ENCODE assay signal across 18 cellular contexts in the genomic region with DNA sequence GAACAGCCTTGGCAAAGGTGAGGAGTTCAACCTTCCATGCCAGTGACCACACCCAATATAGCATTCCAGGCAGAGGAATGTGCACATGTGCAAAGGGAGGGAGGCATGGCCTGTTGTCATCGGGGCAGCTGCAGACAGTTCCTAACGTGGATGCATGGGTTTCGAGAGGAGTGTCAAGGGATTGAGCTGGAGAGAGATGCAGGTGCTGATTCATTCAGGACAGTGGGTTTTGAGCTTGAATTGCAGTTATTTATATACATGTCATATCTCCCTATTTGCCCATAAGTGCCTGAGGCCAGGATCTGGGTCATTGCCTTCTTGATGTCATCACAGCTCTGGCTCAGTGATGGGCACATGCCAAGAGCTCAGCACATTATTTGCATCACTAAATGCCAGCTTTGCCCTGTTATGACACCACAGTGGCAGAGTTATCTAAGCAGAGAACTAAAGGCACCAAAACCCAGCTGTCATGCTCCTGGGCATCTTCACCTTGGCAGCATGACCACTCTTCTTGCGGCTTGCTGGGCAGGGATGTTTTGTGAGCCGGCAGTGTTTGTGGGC.
DNase-seq lines count a peak whose midpoint lies in the region; ATAC-seq and TF ChIP-seq lines count a peak whose summit lies in the region.
"Had no signal": no experiment of that assay in that cellular context is flagged by ENCODE, and none has a peak within 500 bp of the region (broad histone marks: within the 10 kb centered on the region; RNA-seq: fewer than 3 reads in every experiment).

No MANE protein-coding gene starts in this region.

- H3K27ac Mint-ChIP-seq in MCF 10A (ENCODE audit: low read depth, unreplicated experiment): peak overlapping the region; percentile 82
- H3K27ac Mint-ChIP-seq in activated CD4-positive, alpha-beta T cell treated with anti-CD3 and anti-CD28 coated beads for 36 hours: no peak overlapping the region

- no peaks in the 10 kb centered on the region for H3K9me3 ChIP-seq in BE2C

- H3K9me3 Mint-ChIP-seq in MCF 10A (ENCODE audit: unreplicated experiment): no peaks in the 10 kb centered on the region
- no peaks in the 10 kb centered on the region for H3K9me3 Mint-ChIP-seq in activated CD4-positive, alpha-beta T cell treated with anti-CD3 and anti-CD28 coated beads for 36 hours (ENCODE audit: low read depth)

- H3K27me3 Mint-ChIP-seq in MCF 10A (ENCODE audit: insufficient read depth, unreplicated experiment): no peaks in the 10 kb centered on the region
- H3K27me3 Mint-ChIP-seq in activated CD4-positive, alpha-beta T cell treated with anti-CD3 and anti-CD28 coated beads for 36 hours: peaks cover 7% of the 10 kb centered on the region

- H3K4me3 Mint-ChIP-seq in MCF 10A (ENCODE audit: unreplicated experiment): no peak overlapping the region
- no peak overlapping the region for H3K4me3 Mint-ChIP-seq in activated CD4-positive, alpha-beta T cell treated with anti-CD3 and anti-CD28 coated beads for 36 hours

- H3K4me3 ChIP-seq in BE2C (ENCODE audit: low read depth, low read length): no peak overlapping the region
- H3K4me3 ChIP-seq in mesendoderm (ENCODE audit: low read length): no peak overlapping the region
- H3K4me3 ChIP-seq: SK-N-MC had no signal

- CTCF ChIA-PET in MCF 10A (lab: Yijun Ruan, JAX): interaction anchor here (0.7 to 2.4 kb wide), 7 partner anchors 17 to 550 kb away, joined by 3 to 13 read pairs (median 6); no protein-coding TSS in a partner anchor
- CTCF ChIA-PET in activated CD4-positive, alpha-beta T cell treated with anti-CD3 and anti-CD28 coated beads for 36 hours (lab: Charles Lee): interaction anchor here (0.6 kb wide), 1 partner anchor 35 kb away, joined by 5 read pairs; no protein-coding TSS in a partner anchor

- no TSS peak for BruUV-seq in MCF 10A (replicated peaks; lab: Mats Ljungman, UMichigan)

- peaks cover 7% of the 10 kb centered on the region for H3K36me3 Mint-ChIP-seq in MCF 10A (ENCODE audit: insufficient read depth, unreplicated experiment)
- no peaks in the 10 kb centered on the region for H3K36me3 Mint-ChIP-seq in activated CD4-positive, alpha-beta T cell treated with anti-CD3 and anti-CD28 coated beads for 36 hours (ENCODE audit: low read depth)

- H3K4me1 Mint-ChIP-seq in MCF 10A (ENCODE audit: insufficient read depth, unreplicated experiment): peaks cover 14% of the 10 kb centered on the region
- H3K4me1 Mint-ChIP-seq in activated CD4-positive, alpha-beta T cell treated with anti-CD3 and anti-CD28 coated beads for 36 hours: no peaks in the 10 kb centered on the region

- no CpG with 5 or more reads among the region's 5 CpGs for WGBS in mesendoderm (ENCODE audit: extremely low coverage, insufficient coverage, low lambda C conversion rate)

- H3K79me1 ChIP-seq in mesendoderm (ENCODE audit: low read length): no peaks in the 10 kb centered on the region

- DNase-seq in HS-5 (ENCODE audit: low read depth) (peak; percentile 6), MCF 10A (ENCODE audit: unreplicated experiment) (peak; percentile 91), left cardiac atrium (peak; percentile 62), renal cortical epithelial cell (ENCODE audit: low read depth) (peak; percentile 50), BE2C (no peak), mesendoderm (no peak)
- DNase-seq in activated CD4-positive, alpha-beta T cell treated with anti-CD3 and anti-CD28 coated beads for 36 hours: no peak
- DNase-seq: activated CD8-positive, alpha-beta memory T cell treated with anti-CD3 and anti-CD28 coated beads, Interleukin-2, amount 50 U/mL, for 48 hours; activated gamma-delta T cell treated with Interleukin-2 at 50 U/mL for 16 hours; AML-193; COR-L47; Kasumi-1; NCI-H524 treated with DMSO at 0.1 percent for 48 hours; small intestine; stimulated activated CD4-positive, alpha-beta T cell treated with anti-CD3 and anti-CD28 coated beads, Interleukin-4, amount 100 ng/mL, for 1 hour had no signal

- no peak overlapping the region for H4K5ac ChIP-seq in mesendoderm (ENCODE audit: low read length)

- TF ChIP-seq CTCF in MCF 10A (IDR thresholded peaks at IDR 0.05; ENCODE audit: unreplicated experiment) (no peak), BE2C (IDR thresholded peaks at IDR 0.05; ENCODE audit: low read depth, low read length) (no peak)

- intact Hi-C loops in MCF 10A (cut with micrococcal nuclease): no loop called here
- intact Hi-C loops in left cardiac atrium (cut with DNase I): loop anchor here in 1 of 2 donors (10.0 kb wide), 1 partner anchor 163 kb away; no protein-coding TSS in a partner anchor
- intact Hi-C loops in activated CD4-positive, alpha-beta T cell treated with anti-CD3 and anti-CD28 coated beads for 36 hours (cut with DNase I, micrococcal nuclease): no loop called here

- no peak overlapping the region for H3K56ac ChIP-seq in mesendoderm (ENCODE audit: low read length)

- H3K27ac ChIP-seq in mesendoderm (ENCODE audit: low read depth, low read length): no peak overlapping the region
- H3K27ac ChIP-seq: parathyroid adenoma, SK-N-MC had no signal

- no peaks in the 10 kb centered on the region for H3K79me2 ChIP-seq in mesendoderm (ENCODE audit: control insufficient read depth, insufficient read depth, low read length)
- H3K79me2 ChIP-seq: parathyroid adenoma had no signal

- H4K8ac ChIP-seq in mesendoderm (ENCODE audit: low read depth, low read length): no peak overlapping the region

- no peak overlapping the region for H3K23ac ChIP-seq in mesendoderm (ENCODE audit: low read length)

- H3K27me3 ChIP-seq in BE2C (no peaks in the 10 kb centered on the region), mesendoderm (ENCODE audit: insufficient read depth, low read length, poor library complexity) (no peaks in the 10 kb centered on the region)

- no peak overlapping the region for H3K4me2 ChIP-seq in mesendoderm (ENCODE audit: low read length)

- H3K36me3 ChIP-seq in BE2C (no peaks in the 10 kb centered on the region), mesendoderm (ENCODE audit: control insufficient read depth, insufficient read depth, low read length) (no peaks in the 10 kb centered on the region)

- no peak overlapping the region for H2BK15ac ChIP-seq in mesendoderm (replicated peaks; ENCODE audit: low read depth)

- ATAC-seq in left cardiac atrium (peak; percentile 57 to 79), GM21360 (IDR thresholded peaks at IDR 0.05; ENCODE audit: unreplicated experiment) (no peak)
- no peak for ATAC-seq in activated CD4-positive, alpha-beta T cell treated with anti-CD3 and anti-CD28 coated beads for 36 hours

- no peak overlapping the region for H3K4ac ChIP-seq in mesendoderm (ENCODE audit: low read depth, low read length)

- H3K18ac ChIP-seq in mesendoderm (ENCODE audit: low read length): no peak overlapping the region

- no peak overlapping the region for H3K9ac ChIP-seq in mesendoderm (ENCODE audit: low read length)
- H3K9ac ChIP-seq: parathyroid adenoma had no signal

- POLR2A ChIA-PET in MCF 10A (lab: Yijun Ruan, JAX): interaction anchor here (0.7 to 1.9 kb wide), 7 partner anchors 17 to 266 kb away, joined by 3 to 13 read pairs (median 4); no protein-coding TSS in a partner anchor
- POLR2A ChIA-PET in activated CD4-positive, alpha-beta T cell treated with anti-CD3 and anti-CD28 coated beads for 36 hours (lab: Charles Lee): no interaction called here

- H2BK5ac ChIP-seq in mesendoderm (ENCODE audit: low read length): no peak overlapping the region

- no peak overlapping the region for H2AK5ac ChIP-seq in mesendoderm (ENCODE audit: low read length)

- no peak overlapping the region for H2BK120ac ChIP-seq in mesendoderm (ENCODE audit: low read depth, low read length)

- no peaks in the 10 kb centered on the region for H3K4me1 ChIP-seq in BE2C
- no peaks in the 10 kb centered on the region for H3K4me1 ChIP-seq in mesendoderm (ENCODE audit: control insufficient read depth, low read depth, low read length)
- H3K4me1 ChIP-seq: parathyroid adenoma had no signal

Comparison
In these comparisons a context has a peak if more than half of its experiments do, and no peak if none do; other contexts are left out.
1. DNase-seq: peak in HS-5 (single experiment), MCF 10A (single experiment), left cardiac atrium (single experiment) and renal cortical epithelial cell (single experiment); none in activated CD4-positive, alpha-beta T cell treated with anti-CD3 and anti-CD28 coated beads for 36 hours (single experiment), BE2C (single experiment) and mesendoderm (single experiment).
2. ATAC-seq: peak in left cardiac atrium (2 of 2); none in GM21360 (single experiment) and activated CD4-positive, alpha-beta T cell treated with anti-CD3 and anti-CD28 coated beads for 36 hours (single experiment).